15 cellular contexts compared by ENCODE assay signal in the genomic region with DNA sequence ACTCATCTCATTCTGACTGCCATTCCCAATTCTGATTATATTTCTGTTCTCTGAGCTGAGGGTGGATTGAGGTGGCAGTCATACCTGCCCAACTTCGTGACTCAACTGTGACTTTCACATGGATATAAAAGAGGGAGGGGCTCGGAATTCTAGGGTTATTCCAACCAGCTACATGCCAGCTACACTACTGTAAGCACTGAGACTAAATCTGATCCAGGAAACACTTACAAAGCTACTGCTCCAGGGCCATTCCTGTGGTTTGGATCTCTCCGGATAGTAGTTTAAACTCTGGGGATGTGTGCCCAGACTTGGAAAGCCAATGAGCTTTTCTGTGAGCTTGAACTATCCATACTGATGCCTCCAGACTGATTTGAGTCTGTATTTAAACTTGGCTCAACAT. TPM values are rescaled to one million over a fixed set of nuclear protein-coding genes. Genes with fewer than 3 reads are reported as not detected.
DNase-seq lines count a peak whose midpoint lies in the region; ATAC-seq and TF ChIP-seq lines count a peak whose summit lies in the region.
"Had no signal": no experiment of that assay in that cellular context is flagged by ENCODE, and none has a peak within 500 bp of the region (broad histone marks: within the 10 kb centered on the region; RNA-seq: fewer than 3 reads in every experiment).

No MANE protein-coding gene starts in this region.

- no peak overlapping the region for H3K27ac Mint-ChIP-seq in activated T-helper 17 cell treated with anti-CD3 and anti-CD28 coated beads, Interleukin-2, amount 50 U/mL, for 72 hours
- H3K27ac Mint-ChIP-seq: activated naive CD4-positive, alpha-beta T cell treated with anti-CD3 and anti-CD28 coated beads, Interleukin-2, amount 10 ng/mL, durations not matched to agents 7 days and 5 days; nephron progenitor cell; type B pancreatic cell had no signal

- no peaks in the 10 kb centered on the region for H3K9me3 Mint-ChIP-seq in activated T-helper 17 cell treated with anti-CD3 and anti-CD28 coated beads, Interleukin-2, amount 50 U/mL, for 72 hours
- H3K9me3 Mint-ChIP-seq: activated naive CD4-positive, alpha-beta T cell treated with anti-CD3 and anti-CD28 coated beads, Interleukin-2, amount 10 ng/mL, durations not matched to agents 7 days and 5 days; nephron progenitor cell; type B pancreatic cell had no signal

- DNase-seq in HCEC 1CT (peak; percentile 51), T1000 (lab: John Stamatoyannopoulos, UW) (peak; percentile 6), fibroblast of mammary gland (ENCODE audit: low read depth) (peak; percentile 27), stromal cell of bone marrow (ENCODE audit: low read depth) (peak; percentile 45), ACHN (no peak)
- DNase-seq: activated naive CD4-positive, alpha-beta T cell treated with anti-CD3 and anti-CD28 coated beads, Interleukin-2, amount 10 ng/mL, durations not matched to agents 7 days and 5 days; NCI-H1694; nephron progenitor cell; NK-92 treated with Interleukin-12 subunit alpha and Interleukin-12 subunit beta, amount 100 ng/mL, for 24 hours had no signal

- peaks cover 4% of the 10 kb centered on the region for H3K27me3 Mint-ChIP-seq in activated T-helper 17 cell treated with anti-CD3 and anti-CD28 coated beads, Interleukin-2, amount 50 U/mL, for 72 hours
- H3K27me3 Mint-ChIP-seq: activated naive CD4-positive, alpha-beta T cell treated with anti-CD3 and anti-CD28 coated beads, Interleukin-2, amount 10 ng/mL, durations not matched to agents 7 days and 5 days had no signal

- in situ Hi-C loops in ACHN (cut with HindIII; ENCODE audit: low pct_ligation_motif_present, low pct_unique_long_range_greater_than_20kb, low sequenced_read_pairs), result no loop called here

- no peak overlapping the region for H3K4me3 Mint-ChIP-seq in activated T-helper 17 cell treated with anti-CD3 and anti-CD28 coated beads, Interleukin-2, amount 50 U/mL, for 72 hours
- H3K4me3 Mint-ChIP-seq: activated naive CD4-positive, alpha-beta T cell treated with anti-CD3 and anti-CD28 coated beads, Interleukin-2, amount 10 ng/mL, durations not matched to agents 7 days and 5 days; nephron progenitor cell; type B pancreatic cell had no signal

- TF ChIP-seq CTCF in fibroblast of mammary gland (conservative IDR thresholded peaks at IDR 0.05; ENCODE audit: control insufficient read depth, insufficient read depth, low read depth, low read length), result no peak

- no peaks in the 10 kb centered on the region for H3K4me1 Mint-ChIP-seq in activated T-helper 17 cell treated with anti-CD3 and anti-CD28 coated beads, Interleukin-2, amount 50 U/mL, for 72 hours
- H3K4me1 Mint-ChIP-seq: activated naive CD4-positive, alpha-beta T cell treated with anti-CD3 and anti-CD28 coated beads, Interleukin-2, amount 10 ng/mL, durations not matched to agents 7 days and 5 days had no signal

- H3K4me3 ChIP-seq in fibroblast of mammary gland (ENCODE audit: control insufficient read depth, low read depth, low read length), result no peak overlapping the region
- H3K4me3 ChIP-seq: gastroesophageal sphincter, GM12878 had no signal

- H3K36me3 Mint-ChIP-seq in activated T-helper 17 cell treated with anti-CD3 and anti-CD28 coated beads, Interleukin-2, amount 50 U/mL, for 72 hours (ENCODE audit: low read depth), result no peaks in the 10 kb centered on the region
- H3K36me3 Mint-ChIP-seq: activated naive CD4-positive, alpha-beta T cell treated with anti-CD3 and anti-CD28 coated beads, Interleukin-2, amount 10 ng/mL, durations not matched to agents 7 days and 5 days; type B pancreatic cell had no signal

- ATAC-seq in HG03280 (IDR thresholded peaks at IDR 0.05; ENCODE audit: unreplicated experiment) (no peak), HG03045 (IDR thresholded peaks at IDR 0.05; ENCODE audit: unreplicated experiment) (no peak)
- ATAC-seq in activated T-helper 17 cell treated with anti-CD3 and anti-CD28 coated beads, Interleukin-2, amount 50 U/mL, for 72 hours (replicated peaks), result no peak
- ATAC-seq: gastroesophageal sphincter, GM12878 had no signal

RNA-seq across cellular contexts. Expression of gene MAP2, which starts 7.9 kb away (rescaled TPM):
- under 1 TPM; 0.24 to 0.26 TPM for total RNA-seq in activated T-helper 17 cell treated with anti-CD3 and anti-CD28 coated beads, Interleukin-2, amount 50 U/mL, for 72 hours
- total RNA-seq: GM12878 had no signal
